ENCODE assay signal across 8 cellular contexts in genomic region chr2:64144057-64145013, GRCh38. TPM values are rescaled to one million over a fixed set of nuclear protein-coding genes. Genes with fewer than 3 reads are reported as not detected.
DNase-seq lines count a peak whose midpoint lies in the region; ATAC-seq and TF ChIP-seq lines count a peak whose summit lies in the region.

TSS of gene PELI1 (minus strand) at chr2:64144420. CDS start at chr2:64108310, 36,110 bp downstream.

- H3K4me3 ChIP-seq in GM12865 (ENCODE audit: low read depth, low read length), result peak within 1 kb of the TSS; percentile 98
- H3K4me3 ChIP-seq in ovary, result peak within 1 kb of the TSS; percentile 100
- peak within 1 kb of the TSS; percentile 92 to 99 (median 96) for H3K4me3 ChIP-seq in thyroid gland (replicated peaks in 1 of 3)

- no peak for TF ChIP-seq EP300 in ovary (IDR thresholded peaks at IDR 0.05)

- H3K4me1 ChIP-seq in ovary (ENCODE audit: insufficient read depth) (peaks cover 3% of the 10 kb centered on the region), thyroid gland (peaks cover 0 to 4% of the 10 kb centered on the region in 2 donors)

- H3K4me3 Mint-ChIP-seq in activated naive CD8-positive, alpha-beta T cell, result peak within 1 kb of the TSS; percentile 97

- no peaks in the 10 kb centered on the region for H3K27me3 Mint-ChIP-seq in activated naive CD8-positive, alpha-beta T cell

- peaks cover 35% of the 10 kb centered on the region for H3K4me1 Mint-ChIP-seq in activated naive CD8-positive, alpha-beta T cell (ENCODE audit: low read depth)

- H3K36me3 Mint-ChIP-seq in activated naive CD8-positive, alpha-beta T cell, result no peaks in the 10 kb centered on the region

- peak; percentile 88 for ATAC-seq in HG02642 (IDR thresholded peaks at IDR 0.05; ENCODE audit: poor library complexity, unreplicated experiment)

- H3K27me3 ChIP-seq in ovary (no peaks in the 10 kb centered on the region), thyroid gland (no peaks in the 10 kb centered on the region)

- H3K27ac Mint-ChIP-seq in activated naive CD8-positive, alpha-beta T cell, result peak within 1 kb of the TSS; percentile 95

- intact Hi-C loops in head of caudate nucleus (cut with DNase I), result loop anchor here (5.0 to 10.0 kb wide), 4 partner anchors 83 to 380 kb away; partner anchors contain the start of gene AFTPH
- intact Hi-C loops in ovary (cut with DNase I), result no loop called here
- intact Hi-C loops in thyroid gland (cut with DNase I), result no loop called here

- 4 to 5% (median 5%) methylated on average over 60 to 68 of the region's 68 CpGs for WGBS in ovary, 3 donors
- 11 to 14% methylated on average over 20 to 22 of the region's 68 CpGs for WGBS in thyroid gland, 2 donors

- H3K27ac ChIP-seq in ovary (peak within 1 kb of the TSS; percentile 82 to 92), thyroid gland (peak within 1 kb of the TSS; percentile 90 to 95 (median 95))

- H3K9me3 ChIP-seq in ovary (no peaks in the 10 kb centered on the region), thyroid gland (no peaks in the 10 kb centered on the region)

- H3K9me3 Mint-ChIP-seq in activated naive CD8-positive, alpha-beta T cell (ENCODE audit: low read depth), result no peaks in the 10 kb centered on the region

- H3K36me3 ChIP-seq in ovary, result no peaks in the 10 kb centered on the region
- no peaks in the 10 kb centered on the region for H3K36me3 ChIP-seq in thyroid gland

- peak; percentile 93 for TF ChIP-seq POLR2A in ovary (IDR thresholded peaks at IDR 0.05)
- TF ChIP-seq POLR2A in thyroid gland (IDR thresholded peaks at IDR 0.05), result peak; percentile 34 to 94

- peak; percentile 99 for DNase-seq in GM12865 (ENCODE audit: low read depth)
- peak; percentile 94 for DNase-seq in NCI-H1105 (lab: John Stamatoyannopoulos, UW)
- DNase-seq in SKM-1 treated with dmso at 0.1 percent for 144 hours (lab: John Stamatoyannopoulos, UW; ENCODE audit: unreplicated experiment), result peak; percentile 94
- DNase-seq in head of caudate nucleus, result peak; percentile 95 to 100 (median 99)
- peak; percentile 94 to 95 (median 95) for DNase-seq in ovary
- peak; percentile 94 to 96 for DNase-seq in thyroid gland

- peak; percentile 26 for TF ChIP-seq CTCF in GM12865 (IDR thresholded peaks at IDR 0.05; ENCODE audit: insufficient read depth, low read depth, low read length, missing control alignments)
- TF ChIP-seq CTCF in ovary (IDR thresholded peaks at IDR 0.05), result peak in 2 of 3 donors; percentile 12 to 26
- TF ChIP-seq CTCF in thyroid gland (IDR thresholded peaks at IDR 0.05), result peak in 3 of 6 experiments; percentile 12 to 20 (median 16)

RNA-seq across cellular contexts. Expression of gene PELI1, which starts in this region (rescaled TPM):
- total RNA-seq in ovary, result 10 to 100 TPM in 4 of 7 donors, 1 to 10 TPM in 3; 5.7 to 14.4 (median 12.0) TPM
- polyA plus RNA-seq in ovary, result 10 to 100 TPM in 1 of 2 donors, 1 to 10 TPM in 1; 6.3 to 13.3 TPM
- 10 to 100 TPM in 3 of 4 donors, 1 to 10 TPM in 1; 5.2 to 17.1 (median 11.4) TPM for total RNA-seq in thyroid gland

Comparison
In these comparisons a context has a peak if more than half of its experiments do, and no peak if none do; other contexts are left out.
1. Peak in every context shown above with its lines: DNase-seq, ATAC-seq, H3K4me3 ChIP-seq and H3K27ac ChIP-seq.